17 cellular contexts compared by ENCODE assay signal in the genomic region with DNA sequence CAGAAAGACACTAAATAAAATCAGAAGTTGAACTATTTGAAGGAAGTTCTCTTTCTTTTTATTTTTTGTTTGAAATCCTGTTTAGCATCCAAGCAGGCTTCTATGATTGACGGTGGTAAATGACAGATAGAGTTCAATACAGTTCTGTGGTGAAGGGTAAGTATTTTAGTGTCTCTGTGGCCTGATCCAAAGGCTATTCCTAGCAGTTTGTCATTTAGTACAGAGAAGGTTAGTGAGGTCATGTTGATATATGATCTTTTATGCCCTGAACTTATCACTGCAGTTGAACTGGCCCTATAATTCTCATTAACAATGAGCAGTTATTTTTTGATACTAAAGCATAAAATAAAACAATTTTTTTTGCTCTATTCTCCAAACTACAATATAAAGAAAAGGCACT.
DNase-seq lines count a peak whose midpoint lies in the region; ATAC-seq and TF ChIP-seq lines count a peak whose summit lies in the region.
"Had no signal": no experiment of that assay in that cellular context is flagged by ENCODE, and none has a peak within 500 bp of the region (broad histone marks: within the 10 kb centered on the region; RNA-seq: fewer than 3 reads in every experiment).

No MANE protein-coding gene starts in this region.

- TF ChIP-seq CTCF in cardiac muscle cell (IDR thresholded peaks at IDR 0.05; ENCODE audit: low read depth, low read length) (no peak), heart left ventricle (IDR thresholded peaks at IDR 0.05) (no peak), gastrocnemius medialis (IDR thresholded peaks at IDR 0.05 in 4 of 5, conservative IDR thresholded peaks at IDR 0.05 in 1 of 5) (no peak)

- DNase-seq in cardiac muscle cell (ENCODE audit: low read depth in 1 of 2, low spot score in 1 of 2) (no peak), heart left ventricle (no peak), gastrocnemius medialis (no peak), activated T-cell treated with anti-CD3 and anti-CD28 coated beads for 4 hours (no peak)
- DNase-seq: AML-193; Caco-2; Calu3; CD4-positive, alpha-beta T cell; CD8-positive, alpha-beta T cell; DMS79 treated with DMSO at 0.1 percent for 48 hours; GF-D8 had no signal

- ATAC-seq in heart left ventricle (no peak), gastrocnemius medialis (peak; percentile 72 to 97), HG03139 (IDR thresholded peaks at IDR 0.05; ENCODE audit: unreplicated experiment) (no peak)
- ATAC-seq: A549; CD8-positive, alpha-beta T cell had no signal

- peak overlapping the region in 1 of 3 donors; percentile 7 for H3K9ac ChIP-seq in skeletal muscle tissue (ENCODE audit: low read depth in 1 of 3, low read length in 3 of 3)
- H3K9ac ChIP-seq: BLaER1 treated with 17β-estradiol and CSF1 and Interleukin-3, amounts not matched to agents 10 nM and 100 nM had no signal

- H3K27ac ChIP-seq in cardiac muscle cell, result peak overlapping the region; percentile 11
- no peak overlapping the region for H3K27ac ChIP-seq in heart left ventricle
- peak overlapping the region; percentile 10 to 75 (median 37) for H3K27ac ChIP-seq in gastrocnemius medialis
- H3K27ac ChIP-seq in skeletal muscle tissue (ENCODE audit: low read depth, low read length), result peak overlapping the region; percentile 73
- H3K27ac ChIP-seq: 22Rv1; A549; BLaER1 treated with 17β-estradiol and CSF1 and Interleukin-3, amounts not matched to agents 10 nM and 100 nM; C4-2B had no signal

- TF ChIP-seq POLR2A in heart left ventricle (IDR thresholded peaks at IDR 0.05) (no peak), gastrocnemius medialis (IDR thresholded peaks at IDR 0.05) (no peak)

- in situ Hi-C loops in gastrocnemius medialis (cut with MboI; ENCODE audit: low sequenced_read_pairs in 4 of 4), result no loop called here

- no peaks in the 10 kb centered on the region for H3K9me3 ChIP-seq in cardiac muscle cell (ENCODE audit: low read depth)
- H3K9me3 ChIP-seq in heart left ventricle, result no peaks in the 10 kb centered on the region
- H3K9me3 ChIP-seq in gastrocnemius medialis, result no peaks in the 10 kb centered on the region
- no peaks in the 10 kb centered on the region for H3K9me3 ChIP-seq in skeletal muscle tissue (ENCODE audit: control insufficient read depth in 3 of 3, low read length in 3 of 3)
- H3K9me3 ChIP-seq: A549; BLaER1 treated with 17β-estradiol and CSF1 and Interleukin-3, amounts not matched to agents 10 nM and 100 nM; Caco-2 had no signal

- intact Hi-C loops in heart left ventricle (cut with DNase I) (no loop called here), gastrocnemius medialis (cut with DNase I; ENCODE audit: low total_unique reads) (no loop called here)

- H3K4me1 ChIP-seq in cardiac muscle cell (ENCODE audit: low read depth) (peaks cover 12% of the 10 kb centered on the region), heart left ventricle (no peaks in the 10 kb centered on the region), gastrocnemius medialis (peaks cover 22 to 25% of the 10 kb centered on the region in 2 donors), skeletal muscle tissue (ENCODE audit: control insufficient read depth in 3 of 3, insufficient read depth in 3 of 3, low read length in 3 of 3) (peaks cover 2 to 9% (median 8%) of the 10 kb centered on the region in 3 donors)
- H3K4me1 ChIP-seq: A549; BLaER1 treated with 17β-estradiol and CSF1 and Interleukin-3, amounts not matched to agents 10 nM and 100 nM; Caco-2 had no signal

- 81 to 88% (median 82%) methylated on average over 1 of the region's 1 CpG for whole genome bisulfite sequencing in heart left ventricle, 4 donors

- no peaks in the 10 kb centered on the region for H3K27me3 ChIP-seq in cardiac muscle cell
- H3K27me3 ChIP-seq in heart left ventricle, result no peaks in the 10 kb centered on the region
- no peaks in the 10 kb centered on the region for H3K27me3 ChIP-seq in gastrocnemius medialis
- no peaks in the 10 kb centered on the region for H3K27me3 ChIP-seq in skeletal muscle tissue (ENCODE audit: control insufficient read depth in 3 of 3, insufficient read depth in 3 of 3, low read length in 3 of 3)
- H3K27me3 ChIP-seq: BLaER1 treated with 17β-estradiol and CSF1 and Interleukin-3, amounts not matched to agents 10 nM and 100 nM had no signal

- H3K36me3 ChIP-seq in cardiac muscle cell (no peaks in the 10 kb centered on the region), heart left ventricle (no peaks in the 10 kb centered on the region), gastrocnemius medialis (no peaks in the 10 kb centered on the region), skeletal muscle tissue (ENCODE audit: control insufficient read depth in 3 of 3, insufficient read depth in 3 of 3, low read length in 3 of 3) (peaks cover 0 to 2% (median 0%) of the 10 kb centered on the region in 3 donors)
- H3K36me3 ChIP-seq: BLaER1 treated with 17β-estradiol and CSF1 and Interleukin-3, amounts not matched to agents 10 nM and 100 nM had no signal

- H3K4me3 ChIP-seq in cardiac muscle cell, result no peak overlapping the region
- H3K4me3 ChIP-seq in heart left ventricle, result no peak overlapping the region
- H3K4me3 ChIP-seq in gastrocnemius medialis, result no peak overlapping the region
- H3K4me3 ChIP-seq in skeletal muscle tissue (ENCODE audit: low read length in 3 of 3), result no peak overlapping the region
- H3K4me3 ChIP-seq: A549; BLaER1 treated with 17β-estradiol and CSF1 and Interleukin-3, amounts not matched to agents 10 nM and 100 nM had no signal

Comparison
In these comparisons a context has a peak if more than half of its experiments do, and no peak if none do; other contexts are left out.
1. H3K27ac ChIP-seq: peak in cardiac muscle cell (single experiment), gastrocnemius medialis (4 of 4) and skeletal muscle tissue (single experiment); none in heart left ventricle (0 of 12).
2. ATAC-seq: peak in gastrocnemius medialis (2 of 2); none in heart left ventricle (0 of 4) and HG03139 (single experiment).